In genomic region chr17:10036511-10037061, GRCh38 we compare ENCODE assay signal across 10 cellular contexts.
DNase-seq lines count a peak whose midpoint lies in the region; ATAC-seq lines count a peak whose summit lies in the region.
"Had no signal": no experiment of that assay in that cellular context is flagged by ENCODE, and none has a peak within 500 bp of the region (broad histone marks: within the 10 kb centered on the region; RNA-seq: fewer than 3 reads in every experiment).

No MANE protein-coding gene starts in this region.

- ATAC-seq in GM21576 (IDR thresholded peaks at IDR 0.05; ENCODE audit: unreplicated experiment) (no peak), HG03442 (IDR thresholded peaks at IDR 0.05; ENCODE audit: unreplicated experiment) (no peak)
- ATAC-seq in activated CD8-positive, alpha-beta T cell treated with anti-CD3 and anti-CD28 coated beads, Interleukin-2, amount 10 ng/mL, durations not matched to agents 7 days and 5 days = no peak
- ATAC-seq: T-helper 17 cell had no signal

- DNase-seq in AG20443 (ENCODE audit: low spot score) (peak; percentile 30), posterior vena cava (ENCODE audit: low spot score) (peak; percentile 90), glomerular visceral epithelial cell (ENCODE audit: extremely low spot score) (no peak)
- DNase-seq in activated CD8-positive, alpha-beta T cell treated with anti-CD3 and anti-CD28 coated beads, Interleukin-2, amount 10 ng/mL, durations not matched to agents 7 days and 5 days = no peak
- DNase-seq: activated CD8-positive, alpha-beta memory T cell treated with anti-CD3 and anti-CD28 coated beads, Interleukin-2, amount 50 U/mL, for 48 hours; T-helper 17 cell had no signal

- H3K27ac ChIP-seq in cingulate gyrus (ENCODE audit: low read depth, low read length) = peak overlapping the region; percentile 97
- peak overlapping the region; percentile 92 for H3K27ac ChIP-seq in layer of hippocampus (ENCODE audit: low read depth, low read length)

- peaks cover 2% of the 10 kb centered on the region for H3K27me3 Mint-ChIP-seq in activated CD8-positive, alpha-beta T cell treated with anti-CD3 and anti-CD28 coated beads, Interleukin-2, amount 10 ng/mL, durations not matched to agents 7 days and 5 days (ENCODE audit: low read depth)

- no peaks in the 10 kb centered on the region for H3K27me3 ChIP-seq in layer of hippocampus (ENCODE audit: control insufficient read depth, insufficient read depth, low read length)

- no peaks in the 10 kb centered on the region for H3K9me3 Mint-ChIP-seq in activated CD8-positive, alpha-beta T cell treated with anti-CD3 and anti-CD28 coated beads, Interleukin-2, amount 10 ng/mL, durations not matched to agents 7 days and 5 days (ENCODE audit: insufficient read depth)

- no peaks in the 10 kb centered on the region for H3K36me3 Mint-ChIP-seq in activated CD8-positive, alpha-beta T cell treated with anti-CD3 and anti-CD28 coated beads, Interleukin-2, amount 10 ng/mL, durations not matched to agents 7 days and 5 days (ENCODE audit: low read depth)

- no peak overlapping the region for H3K4me3 Mint-ChIP-seq in activated CD8-positive, alpha-beta T cell treated with anti-CD3 and anti-CD28 coated beads, Interleukin-2, amount 10 ng/mL, durations not matched to agents 7 days and 5 days
- H3K4me3 Mint-ChIP-seq: T-helper 17 cell had no signal

- no peak overlapping the region for H3K27ac Mint-ChIP-seq in activated CD8-positive, alpha-beta T cell treated with anti-CD3 and anti-CD28 coated beads, Interleukin-2, amount 10 ng/mL, durations not matched to agents 7 days and 5 days
- H3K27ac Mint-ChIP-seq: T-helper 17 cell had no signal

- POLR2A ChIA-PET in activated CD8-positive, alpha-beta T cell treated with anti-CD3 and anti-CD28 coated beads, Interleukin-2, amount 10 ng/mL, durations not matched to agents 7 days and 5 days (lab: Charles Lee) = no interaction called here

- H3K4me1 Mint-ChIP-seq in activated CD8-positive, alpha-beta T cell treated with anti-CD3 and anti-CD28 coated beads, Interleukin-2, amount 10 ng/mL, durations not matched to agents 7 days and 5 days (ENCODE audit: low read depth) = no peaks in the 10 kb centered on the region
- H3K4me1 Mint-ChIP-seq: T-helper 17 cell had no signal

- intact Hi-C loops in posterior vena cava (cut with DNase I) = no loop called here

- CTCF ChIA-PET in activated CD8-positive, alpha-beta T cell treated with anti-CD3 and anti-CD28 coated beads, Interleukin-2, amount 10 ng/mL, durations not matched to agents 7 days and 5 days (lab: Charles Lee) = no interaction called here

Comparison
In these comparisons a context has a peak if more than half of its experiments do, and no peak if none do; other contexts are left out.
1. DNase-seq: peak in AG20443 (single experiment) and posterior vena cava (single experiment); none in activated CD8-positive, alpha-beta T cell treated with anti-CD3 and anti-CD28 coated beads, Interleukin-2, amount 10 ng/mL, durations not matched to agents 7 days and 5 days (single experiment) and glomerular visceral epithelial cell (single experiment).